11 cellular contexts compared by ENCODE assay signal in the genomic region with DNA sequence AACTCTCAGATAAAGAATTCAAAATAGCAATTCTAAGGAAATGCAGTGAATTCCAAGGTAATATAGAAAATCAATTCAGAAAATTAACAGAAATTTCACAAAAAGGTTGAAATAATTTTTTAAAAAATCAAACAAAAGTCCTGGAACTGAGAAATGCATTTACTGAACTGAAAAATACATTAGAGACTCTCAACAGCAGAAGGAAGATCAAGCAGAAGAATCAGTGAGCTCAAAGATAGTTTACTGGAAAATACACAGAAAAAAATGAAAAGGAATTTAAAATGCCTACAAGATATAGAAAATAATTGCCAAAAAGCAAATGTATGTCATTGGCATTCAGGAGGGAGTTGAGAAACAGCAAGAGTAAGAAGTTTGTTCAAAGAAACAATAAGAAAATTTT.
"Had no signal": no experiment of that assay in that cellular context is flagged by ENCODE, and none has a peak within 500 bp of the region (broad histone marks: within the 10 kb centered on the region; RNA-seq: fewer than 3 reads in every experiment).

No MANE protein-coding gene starts in this region.

- FAIRE-seq: H1, H54 had no signal

- H3K4me3 ChIP-seq: GM23248, GM23338, HAP-1 had no signal

- H3K9me3 Mint-ChIP-seq: GM23338, HFFc6 had no signal

- H3K4me3 Mint-ChIP-seq: GM23338, H9, HFFc6 had no signal

- H3K36me3 ChIP-seq: HAP-1 had no signal

- H2AFZ ChIP-seq: GM23248, GM23338 had no signal

- H3K4me1 ChIP-seq: HAP-1 had no signal

- H3K27ac Mint-ChIP-seq: GM23338, H9, HFFc6 had no signal

- DNase-seq: GM23248, GOT3, H7, H9, HCEC 1CT, HFFc6 had no signal

- H3K27ac ChIP-seq: GM23248 had no signal

- H3K4me2 ChIP-seq: GM23338 had no signal

- ATAC-seq: GM23338, HCT116 had no signal

- H3K9ac ChIP-seq: GM23248 had no signal
